In genomic region chr18:3447895-3448844, GRCh38 we compare ENCODE assay signal across 8 cellular contexts.
DNase-seq lines count a peak whose midpoint lies in the region; ATAC-seq, FAIRE-seq and TF ChIP-seq lines count a peak whose summit lies in the region.

No MANE protein-coding gene starts in this region.

- TF ChIP-seq CTCF in D721Med (IDR thresholded peaks at IDR 0.05; ENCODE audit: insufficient read depth, missing control alignments), result peak; percentile 3
- no peak for TF ChIP-seq CTCF in OCI-LY1 (IDR thresholded peaks at IDR 0.05; ENCODE audit: low read length)

- no peak for FAIRE-seq in D721Med (lab: Jason Lieb, UNC)

- H3K4me1 ChIP-seq in OCI-LY1 (ENCODE audit: insufficient read depth, low read length, severe bottlenecking) (peaks cover 20% of the 10 kb centered on the region), mucosa of rectum (ENCODE audit: control insufficient read depth in 2 of 2, insufficient read depth in 2 of 2, low read length in 2 of 2) (peaks cover 8 to 18% of the 10 kb centered on the region in 2 donors)

- H3K79me2 ChIP-seq in OCI-LY1 (ENCODE audit: insufficient read depth, low read length), result no peaks in the 10 kb centered on the region

- H2AFZ ChIP-seq in OCI-LY1 (ENCODE audit: low read length), result no peak overlapping the region

- ATAC-seq in GM21526 (IDR thresholded peaks at IDR 0.05; ENCODE audit: low FRiP score, unreplicated experiment), result peak; percentile 73

- H3K4me2 ChIP-seq in OCI-LY1 (ENCODE audit: low read length), result peak overlapping the region; percentile 94

- H3K36me3 ChIP-seq in OCI-LY1 (ENCODE audit: insufficient read depth, low read length) (no peaks in the 10 kb centered on the region), mucosa of rectum (ENCODE audit: control insufficient read depth in 2 of 2, insufficient read depth in 2 of 2, low read length in 2 of 2) (no peaks in the 10 kb centered on the region)

- DNase-seq in D721Med (ENCODE audit: insufficient read length, low spot score) (peak; percentile 67), HuH-7 (ENCODE audit: low spot score) (peak; percentile 93), activated T-cell treated with anti-CD3 and anti-CD28 coated beads for 24 hours (ENCODE audit: low read depth) (peak; percentile 77), epithelial cell of prostate (ENCODE audit: low read depth, low spot score) (peak; percentile 91)
- DNase-seq in stimulated activated CD8-positive, alpha-beta memory T cell treated with anti-CD3 and anti-CD28 coated beads, Interleukin-4, amount 100 ng/mL, for 24 hours (ENCODE audit: low read depth), result peak; percentile 75

- H3K9ac ChIP-seq in OCI-LY1 (ENCODE audit: low read length) (peak overlapping the region; percentile 75), mucosa of rectum (ENCODE audit: low read depth in 1 of 2, low read length in 2 of 2) (peak overlapping the region; percentile 91 to 100)

- H3K9me3 ChIP-seq in OCI-LY1 (ENCODE audit: low read length) (no peaks in the 10 kb centered on the region), mucosa of rectum (ENCODE audit: control insufficient read depth in 2 of 2, low read length in 2 of 2) (no peaks in the 10 kb centered on the region)

- H3K27me3 ChIP-seq in OCI-LY1 (ENCODE audit: insufficient read depth, low read length) (no peaks in the 10 kb centered on the region), mucosa of rectum (ENCODE audit: control insufficient read depth in 2 of 2, insufficient read depth in 2 of 2, low read length in 2 of 2) (no peaks in the 10 kb centered on the region)

- H3K9me2 ChIP-seq in OCI-LY1 (ENCODE audit: low read depth, low read length), result no peaks in the 10 kb centered on the region

- H3K4me3 ChIP-seq in OCI-LY1 (ENCODE audit: low read depth, low read length, poor library complexity, severe bottlenecking) (peak overlapping the region; percentile 73), mucosa of rectum (ENCODE audit: low read length in 2 of 2) (peak overlapping the region; percentile 87 to 88)

- H4K20me1 ChIP-seq in OCI-LY1 (ENCODE audit: insufficient read depth, low read length), result no peaks in the 10 kb centered on the region

- H3K27ac ChIP-seq in OCI-LY1 (ENCODE audit: low read depth, low read length, poor library complexity, severe bottlenecking), result peak overlapping the region; percentile 88
- peak overlapping the region; percentile 99 for H3K27ac ChIP-seq in epithelial cell of prostate
- H3K27ac ChIP-seq in mucosa of rectum (ENCODE audit: low read depth in 2 of 2, low read length in 2 of 2), result peak overlapping the region; percentile 93 to 99

- H3F3A ChIP-seq in OCI-LY1 (ENCODE audit: insufficient read depth, low read length), result no peaks in the 10 kb centered on the region

Comparison
In these comparisons a context has a peak if more than half of its experiments do, and no peak if none do; other contexts are left out.
1. Peak in every context shown above with its lines: DNase-seq, ATAC-seq, H3K4me3 ChIP-seq and H3K27ac ChIP-seq.